Comparison of ENCODE assay signal across 9 cellular contexts in genomic region chr16:11076259-11077018, GRCh38.
DNase-seq lines count a peak whose midpoint lies in the region; ATAC-seq lines count a peak whose summit lies in the region.
"Had no signal": no experiment of that assay in that cellular context is flagged by ENCODE, and none has a peak within 500 bp of the region (broad histone marks: within the 10 kb centered on the region; RNA-seq: fewer than 3 reads in every experiment).

No MANE protein-coding gene starts in this region.

- peak; percentile 34 for ATAC-seq in HG03280 (IDR thresholded peaks at IDR 0.05; ENCODE audit: unreplicated experiment)
- ATAC-seq: A549 had no signal

- peak; percentile 49 to 60 for DNase-seq in activated CD4-positive, alpha-beta T cell treated with anti-CD3 and anti-CD28 coated beads for 24 hours (ENCODE audit: low read depth in 2 of 2)
- no peak for DNase-seq in activated CD4-positive, alpha-beta T cell treated with anti-CD3 and anti-CD28 coated beads, Interleukin-2, amount 50 U/mL, for 1 hour
- peak; percentile 40 for DNase-seq in activated gamma-delta T cell treated with anti-CD3 and anti-CD28 coated beads, Interleukin-2, amount 50 U/mL, for 16 hours (ENCODE audit: low read depth)
- peak in 2 of 3 experiments; percentile 44 to 81 for DNase-seq in stimulated activated CD4-positive, alpha-beta T cell treated with anti-CD3 and anti-CD28 coated beads, TNF-alpha, amount 100 ng/mL, for 24 hours (ENCODE audit: low read depth in 3 of 3)
- DNase-seq in amniotic stem cell (lab: John Stamatoyannopoulos, UW) (no peak), AG08396 (ENCODE audit: low spot score) (no peak)
- DNase-seq in central memory CD4-positive, alpha-beta T cell: no peak

Comparison
In these comparisons a context has a peak if more than half of its experiments do, and no peak if none do; other contexts are left out.
1. DNase-seq: peak in activated CD4-positive, alpha-beta T cell treated with anti-CD3 and anti-CD28 coated beads for 24 hours (2 of 2), activated gamma-delta T cell treated with anti-CD3 and anti-CD28 coated beads, Interleukin-2, amount 50 U/mL, for 16 hours (single experiment) and stimulated activated CD4-positive, alpha-beta T cell treated with anti-CD3 and anti-CD28 coated beads, TNF-alpha, amount 100 ng/mL, for 24 hours (2 of 3); none in activated CD4-positive, alpha-beta T cell treated with anti-CD3 and anti-CD28 coated beads, Interleukin-2, amount 50 U/mL, for 1 hour (single experiment), amniotic stem cell (single experiment), central memory CD4-positive, alpha-beta T cell (single experiment) and AG08396 (single experiment).